In the genomic region with DNA sequence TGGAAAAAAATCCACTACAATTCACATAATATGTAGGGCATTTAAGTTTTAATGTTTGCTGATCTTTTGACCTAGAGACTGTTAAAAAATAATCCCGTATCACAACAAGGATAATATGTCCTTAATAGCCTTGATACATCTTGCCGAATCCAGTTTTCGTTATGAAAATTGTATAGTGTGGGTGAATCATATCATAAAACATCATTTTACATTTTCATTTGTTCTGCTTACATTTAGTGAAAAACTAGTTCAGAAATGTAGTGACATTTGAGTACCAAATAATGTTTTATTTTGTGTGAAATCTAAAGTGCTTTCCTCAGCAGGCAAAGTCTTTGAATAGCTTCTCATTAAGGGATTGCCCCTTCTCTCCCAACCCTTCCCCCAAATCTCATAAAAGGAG, we compare ENCODE assay signal across 10 cellular contexts. TPM values are rescaled to one million over a fixed set of nuclear protein-coding genes. Genes with fewer than 3 reads are reported as not detected.
DNase-seq lines count a peak whose midpoint lies in the region; ATAC-seq and TF ChIP-seq lines count a peak whose summit lies in the region.
"Had no signal": no experiment of that assay in that cellular context is flagged by ENCODE, and none has a peak within 500 bp of the region (broad histone marks: within the 10 kb centered on the region; RNA-seq: fewer than 3 reads in every experiment).

No MANE protein-coding gene starts in this region.

- H3K27me3 ChIP-seq in heart left ventricle (no peaks in the 10 kb centered on the region), left lung (no peaks in the 10 kb centered on the region)
- H3K27me3 ChIP-seq: tibial artery had no signal

- H3K9me3 ChIP-seq in heart left ventricle (no peaks in the 10 kb centered on the region), left lung (no peaks in the 10 kb centered on the region)
- H3K9me3 ChIP-seq: tibial artery had no signal

- peaks cover 44% of the 10 kb centered on the region for H3K4me1 Mint-ChIP-seq in activated CD4-positive, alpha-beta memory T cell treated with anti-CD3 and anti-CD28 coated beads, Interleukin-2, amount 10 ng/mL, durations not matched to agents 7 days and 5 days
- H3K4me1 Mint-ChIP-seq in type B pancreatic cell (ENCODE audit: unreplicated experiment): peaks cover 23% of the 10 kb centered on the region

- H3K27ac Mint-ChIP-seq in activated CD4-positive, alpha-beta memory T cell treated with anti-CD3 and anti-CD28 coated beads, Interleukin-2, amount 10 ng/mL, durations not matched to agents 7 days and 5 days: peak overlapping the region; percentile 28
- peak overlapping the region; percentile 97 for H3K27ac Mint-ChIP-seq in type B pancreatic cell

- peaks cover 25% of the 10 kb centered on the region for H3K36me3 Mint-ChIP-seq in activated CD4-positive, alpha-beta memory T cell treated with anti-CD3 and anti-CD28 coated beads, Interleukin-2, amount 10 ng/mL, durations not matched to agents 7 days and 5 days (ENCODE audit: low read depth)
- H3K36me3 Mint-ChIP-seq in type B pancreatic cell: no peaks in the 10 kb centered on the region

- peaks cover 0 to 48% (median 28%) of the 10 kb centered on the region in 12 donors for H3K4me1 ChIP-seq in heart left ventricle
- H3K4me1 ChIP-seq in left lung: peaks cover 0 to 50% of the 10 kb centered on the region in 2 donors

- no peak for TF ChIP-seq POLR2A in heart left ventricle (IDR thresholded peaks at IDR 0.05)

- H3K4me3 Mint-ChIP-seq in activated CD4-positive, alpha-beta memory T cell treated with anti-CD3 and anti-CD28 coated beads, Interleukin-2, amount 10 ng/mL, durations not matched to agents 7 days and 5 days: peak overlapping the region; percentile 97
- peak overlapping the region; percentile 99 for H3K4me3 Mint-ChIP-seq in type B pancreatic cell

- H3K4me3 ChIP-seq in heart left ventricle: peak overlapping the region in 7 of 12 donors; percentile 82 to 97 (median 95)
- peak overlapping the region in 1 of 2 donors; percentile 97 for H3K4me3 ChIP-seq in left lung

- peaks cover 2% of the 10 kb centered on the region for H3K27me3 Mint-ChIP-seq in activated CD4-positive, alpha-beta memory T cell treated with anti-CD3 and anti-CD28 coated beads, Interleukin-2, amount 10 ng/mL, durations not matched to agents 7 days and 5 days
- H3K27me3 Mint-ChIP-seq in type B pancreatic cell: no peaks in the 10 kb centered on the region

- intact Hi-C loops in heart left ventricle (cut with DNase I) (loop anchor here in 2 of 10 donors (10.0 kb wide), 2 partner anchors 119 to 229 kb away; no protein-coding TSS in a partner anchor), left ventricle myocardium superior (cut with micrococcal nuclease) (no loop called here), left lung (cut with DNase I) (no loop called here)

- DNase-seq in heart left ventricle: no peak
- DNase-seq in left ventricle myocardium superior: no peak
- no peak for DNase-seq in activated CD4-positive, alpha-beta memory T cell treated with anti-CD3 and anti-CD28 coated beads, Interleukin-2, amount 10 ng/mL, durations not matched to agents 7 days and 5 days
- no peak for DNase-seq in left lung
- no peak for DNase-seq in type B pancreatic cell (ENCODE audit: extremely low spot score, unreplicated experiment)
- DNase-seq in RPMI8226: no peak
- no peak for DNase-seq in SKM-1 treated with dmso at 0.1 percent for 144 hours (lab: John Stamatoyannopoulos, UW; ENCODE audit: unreplicated experiment)
- no peak for DNase-seq in caudate nucleus (lab: John Stamatoyannopoulos, UW)
- DNase-seq: NCI-H1417 treated with DMSO at 0.1 percent for 48 hours, tibial artery had no signal

- no peak for ATAC-seq in heart left ventricle
- ATAC-seq in left ventricle myocardium superior: no peak
- ATAC-seq in left lung: no peak

- 55 to 61% (median 57%) methylated on average over 3 of the region's 3 CpGs for WGBS in heart left ventricle, 4 donors

- H3K36me3 ChIP-seq in heart left ventricle (no peaks in the 10 kb centered on the region), left lung (no peaks in the 10 kb centered on the region)
- H3K36me3 ChIP-seq: tibial artery had no signal

- POLR2A ChIA-PET in activated CD4-positive, alpha-beta memory T cell treated with anti-CD3 and anti-CD28 coated beads, Interleukin-2, amount 10 ng/mL, durations not matched to agents 7 days and 5 days (lab: Charles Lee): interaction anchor here (1.7 to 5.0 kb wide), 5 partner anchors 21 to 701 kb away, joined by 3 to 54 read pairs (median 15); a partner anchor contains a TSS

- H3K27ac ChIP-seq in heart left ventricle (peak overlapping the region in 2 of 12 donors; percentile 95 to 98), left lung (peak overlapping the region; percentile 95 to 99), caudate nucleus (ENCODE audit: low read depth, low read length) (no peak overlapping the region)

- H3K9me3 Mint-ChIP-seq in activated CD4-positive, alpha-beta memory T cell treated with anti-CD3 and anti-CD28 coated beads, Interleukin-2, amount 10 ng/mL, durations not matched to agents 7 days and 5 days: no peaks in the 10 kb centered on the region
- no peaks in the 10 kb centered on the region for H3K9me3 Mint-ChIP-seq in type B pancreatic cell

- TF ChIP-seq CTCF in heart left ventricle (IDR thresholded peaks at IDR 0.05): no peak
- TF ChIP-seq CTCF in left lung (IDR thresholded peaks at IDR 0.05): no peak
- no peak for TF ChIP-seq CTCF in type B pancreatic cell (conservative IDR thresholded peaks at IDR 0.05)

- CTCF ChIA-PET in activated CD4-positive, alpha-beta memory T cell treated with anti-CD3 and anti-CD28 coated beads, Interleukin-2, amount 10 ng/mL, durations not matched to agents 7 days and 5 days (lab: Charles Lee): no interaction called here

RNA-seq across cellular contexts. Expression of a gene that starts 1.9 kb away (rescaled TPM):
- total RNA-seq in heart left ventricle (10 to 100 TPM in 7 of 9 donors, 1 to 10 TPM in 2; 9.2 to 15.2 (median 11.4) TPM), left ventricle myocardium superior (13.0 TPM), left lung (10 to 100 TPM; 29.9 to 33.7 TPM), type B pancreatic cell (ENCODE audit: low replicate concordance) (26.4 and 38.1 TPM in 2 replicates)
- polyA plus RNA-seq in heart left ventricle: 10 to 100 TPM; 10.1 to 10.7 TPM
- 10 to 100 TPM; 39.2 to 40.2 TPM for total RNA-seq in activated CD4-positive, alpha-beta memory T cell treated with anti-CD3 and anti-CD28 coated beads, Interleukin-2, amount 10 ng/mL, durations not matched to agents 7 days and 5 days
